8 cellular contexts compared by ENCODE assay signal in the genomic region with DNA sequence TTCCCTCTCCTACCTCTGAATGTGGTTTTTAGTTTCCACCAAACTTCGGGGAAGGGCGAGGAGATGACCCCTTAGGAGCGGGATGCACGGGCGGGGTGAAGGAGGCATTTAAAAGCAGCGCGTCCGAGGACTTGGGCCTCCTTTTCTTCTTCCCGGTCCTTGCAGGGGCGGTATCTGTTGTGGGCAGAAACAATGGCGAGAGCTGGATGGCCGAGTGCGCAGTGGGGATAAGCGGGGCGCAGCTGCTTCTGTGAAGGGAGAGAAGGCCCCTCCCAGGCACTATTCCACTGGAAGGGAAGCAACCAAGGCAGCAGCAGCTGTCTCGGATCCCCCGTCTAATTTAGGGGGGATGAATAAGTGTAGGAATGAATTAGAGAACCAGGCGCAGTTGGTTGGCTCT. TPM values are rescaled to one million over a fixed set of nuclear protein-coding genes. Genes with fewer than 3 reads are reported as not detected.
A peak's percentile ranks its signal among the peaks of the same experiment; 100 is the strongest.
DNase-seq lines count a peak whose midpoint lies in the region; ATAC-seq, FAIRE-seq and TF ChIP-seq lines count a peak whose summit lies in the region.

No MANE protein-coding gene starts in this region.

- intact Hi-C loops in adrenal gland (cut with DNase I) (no loop called here), heart right ventricle (cut with DNase I) (loop anchor here in 1 of 10 donors (5.0 kb wide), 1 partner anchor 177 kb away; the partner anchor contains the start of gene GAB1), pancreas (cut with DNase I) (no loop called here)

- TF ChIP-seq CTCF in BJ (IDR thresholded peaks at IDR 0.05; ENCODE audit: insufficient read depth, low read depth, low read length) (no peak), GM23338 (conservative IDR thresholded peaks at IDR 0.05; ENCODE audit: low read depth in 2 of 2) (no peak), OCI-LY3 (IDR thresholded peaks at IDR 0.05; ENCODE audit: low read depth, low read length) (no peak), adrenal gland (IDR thresholded peaks at IDR 0.05) (no peak), heart right ventricle (IDR thresholded peaks at IDR 0.05) (no peak), pancreas (IDR thresholded peaks at IDR 0.05) (no peak)

- H4K20me1 ChIP-seq in GM23338 (replicated peaks; ENCODE audit: insufficient read depth) (peaks cover 38% of the 10 kb centered on the region), OCI-LY3 (ENCODE audit: insufficient read depth, low read length) (peaks cover 45% of the 10 kb centered on the region)

- H3K36me3 Mint-ChIP-seq in GM23338 (ENCODE audit: low read depth), result peaks cover 44% of the 10 kb centered on the region

- H2AFZ ChIP-seq in GM23338 (no peak overlapping the region), OCI-LY3 (ENCODE audit: low read depth, low read length) (no peak overlapping the region)

- peaks cover 6% of the 10 kb centered on the region for H3K27me3 Mint-ChIP-seq in GM23338 (ENCODE audit: insufficient read depth, low read depth, poor library complexity)

- no peaks in the 10 kb centered on the region; the same call in 2 of the 3 replicates for H3K9me3 Mint-ChIP-seq in GM23338

- H3K9me2 ChIP-seq in GM23338 (ENCODE audit: insufficient read depth), result no peaks in the 10 kb centered on the region

- POLR2A ChIA-PET in BJ (lab: Charles Lee), result no interaction called here

- H3K4me3 ChIP-seq in BJ (ENCODE audit: low read depth, low read length), result peak overlapping the region; percentile 91
- H3K4me3 ChIP-seq in GM23338, result peak overlapping the region; percentile 87
- peak overlapping the region; percentile 86 for H3K4me3 ChIP-seq in OCI-LY3 (ENCODE audit: low read length)
- peak overlapping the region; percentile 81 to 94 (median 82) for H3K4me3 ChIP-seq in adrenal gland
- peak overlapping the region; percentile 64 to 94 (median 84) for H3K4me3 ChIP-seq in heart right ventricle
- H3K4me3 ChIP-seq in pancreas, result peak overlapping the region; percentile 43 to 90 (median 76)

- H3K79me2 ChIP-seq in GM23338 (replicated peaks; ENCODE audit: insufficient read depth), result peaks cover 57% of the 10 kb centered on the region
- peaks cover 60% of the 10 kb centered on the region for H3K79me2 ChIP-seq in OCI-LY3 (ENCODE audit: low read length)

- H3F3A ChIP-seq in GM23338 (replicated peaks; ENCODE audit: low read depth), result 0 out of 2 replicates have a peak, but pooled peaks cover 5% of the 10 kb centered on the region

- H3K9ac ChIP-seq in OCI-LY3 (ENCODE audit: low read length), result peak overlapping the region; percentile 91

- CTCF ChIA-PET in BJ (lab: Yijun Ruan, JAX), result interaction anchor here (0.6 to 3.2 kb wide), 3 partner anchors 15 to 279 kb away, joined by 3 to 11 read pairs (median 4); no protein-coding TSS in a partner anchor

- H3K4me1 ChIP-seq in GM23338 (ENCODE audit: insufficient read depth) (peaks cover 18% of the 10 kb centered on the region; the same call in 1 of the 2 replicates), OCI-LY3 (ENCODE audit: low read length) (peaks cover 27% of the 10 kb centered on the region), adrenal gland (replicated peaks in 1 of 2) (peaks cover 21 to 44% of the 10 kb centered on the region in 2 donors), heart right ventricle (peaks cover 0 to 55% (median 43%) of the 10 kb centered on the region in 9 donors), pancreas (peaks cover 11 to 30% (median 17%) of the 10 kb centered on the region in 3 donors)

- peak; percentile 66 for ATAC-seq in GM23338
- ATAC-seq in heart right ventricle, result peak; percentile 12 to 53 (median 32)
- ATAC-seq in pancreas, result peak; percentile 19 to 45 (median 31)
- ATAC-seq in GM18870 (IDR thresholded peaks at IDR 0.05; ENCODE audit: unreplicated experiment), result no peak

- DNase-seq in BJ (ENCODE audit: low read depth) (no peak), GM23338 (ENCODE audit: low spot score) (peak; percentile 66), adrenal gland (peak; percentile 52 to 77 (median 57)), heart right ventricle (peak; percentile 37 to 57), pancreas (peak; percentile 13 to 67 (median 41)), NCI-H2196 treated with DMSO at 0.1 percent for 48 hours (lab: John Stamatoyannopoulos, UW; ENCODE audit: unreplicated experiment) (no peak)

- peak overlapping the region; percentile 90 for H3K4me2 ChIP-seq in GM23338
- peak overlapping the region; percentile 79 for H3K4me2 ChIP-seq in OCI-LY3 (ENCODE audit: low read length)

- no peak for FAIRE-seq in pancreas (lab: Jason Lieb, UNC)

- WGBS in adrenal gland, 4 donors, result 0 to 1% (median 0%) methylated on average over 16 to 18 of the region's 18 CpGs
- 0 to 1% methylated on average over 18 of the region's 18 CpGs for WGBS in heart right ventricle, 2 donors
- WGBS in pancreas, 2 donors, result 0% methylated on average over 18 of the region's 18 CpGs

- H3K36me3 ChIP-seq in BJ (ENCODE audit: control insufficient read depth, insufficient read depth, low read length), result no peaks in the 10 kb centered on the region; the same call in 1 of the 2 replicates
- H3K36me3 ChIP-seq in GM23338 (ENCODE audit: insufficient read depth), result peaks cover 13% of the 10 kb centered on the region; the same call in 1 of the 2 replicates
- peaks cover 29% of the 10 kb centered on the region for H3K36me3 ChIP-seq in OCI-LY3 (replicated peaks; ENCODE audit: low read depth, low read length)
- peaks cover 0 to 8% of the 10 kb centered on the region in 2 donors for H3K36me3 ChIP-seq in adrenal gland (replicated peaks in 1 of 2)
- peaks cover 0 to 28% (median 14%) of the 10 kb centered on the region in 9 donors for H3K36me3 ChIP-seq in heart right ventricle
- peaks cover 0 to 14% (median 0%) of the 10 kb centered on the region in 3 donors for H3K36me3 ChIP-seq in pancreas

- H3K4me3 Mint-ChIP-seq in GM23338, result peak overlapping the region; percentile 99

- no peaks in the 10 kb centered on the region for H3K9me3 ChIP-seq in OCI-LY3 (ENCODE audit: insufficient read depth, low read length)
- H3K9me3 ChIP-seq in adrenal gland (replicated peaks in 1 of 3), result no peaks in the 10 kb centered on the region
- no peaks in the 10 kb centered on the region for H3K9me3 ChIP-seq in heart right ventricle
- H3K9me3 ChIP-seq in pancreas, result no peaks in the 10 kb centered on the region

- H3K4me1 Mint-ChIP-seq in GM23338, result peaks cover 15% of the 10 kb centered on the region

- H3K27me3 ChIP-seq in BJ (ENCODE audit: control insufficient read depth, insufficient read depth, low read length) (peaks cover 2% of the 10 kb centered on the region; the same call in 1 of the 2 replicates), GM23338 (ENCODE audit: insufficient read depth) (no peaks in the 10 kb centered on the region), OCI-LY3 (ENCODE audit: low read depth, low read length) (peaks cover 5% of the 10 kb centered on the region; the same call in 1 of the 2 replicates), adrenal gland (no peaks in the 10 kb centered on the region), heart right ventricle (no peaks in the 10 kb centered on the region), pancreas (no peaks in the 10 kb centered on the region)

- peak overlapping the region; percentile 99 for H3K27ac Mint-ChIP-seq in GM23338

- TF ChIP-seq POLR2A in adrenal gland (IDR thresholded peaks at IDR 0.05), result peak in 1 of 2 donors; percentile 17

- H3K27ac ChIP-seq in GM23338 (ENCODE audit: low read depth) (peak overlapping the region; percentile 98), OCI-LY3 (ENCODE audit: low read length) (peak overlapping the region; percentile 71), adrenal gland (peak overlapping the region; percentile 97 to 100 (median 98)), heart right ventricle (peak overlapping the region; percentile 90 to 98 (median 97)), pancreas (peak overlapping the region; percentile 89 to 98 (median 98))

TF ChIP-seq in GM23338, 12 proteins besides CTCF, POLR2A, EP300 and RAD21:
- TF ChIP-seq POLR2AphosphoS5 (IDR thresholded peaks at IDR 0.05; ENCODE audit: low read depth) (peak; percentile 42; the same call in 1 of the 2 replicates), EZH2phosphoT487 (IDR thresholded peaks at IDR 0.05; ENCODE audit: unreplicated experiment) (no peak)

RNA-seq across cellular contexts. Expression of gene SMARCA5, which starts 0.9 kb away (rescaled TPM):
- polyA plus RNA-seq in BJ (2011; rRNA removed), result 6.3 and 13.3 TPM in 2 replicates
- 10.9 and 15.4 TPM in 2 replicates for polyA minus RNA-seq in BJ (2011; rRNA and poly(A)+ RNA removed)
- total RNA-seq in GM23338 (2014; rRNA removed; shearing (Covaris generic)), result 102 and 103 TPM in 2 replicates
- polyA plus RNA-seq in GM23338 (2016; fragmentation: Nextera tagmentation; extraction: Ambion mirVana), result 79.9 and 101 TPM in 2 replicates
- total RNA-seq in adrenal gland, result 10 to 100 TPM; 35.5 to 67.9 (median 59.9) TPM
- 10 to 100 TPM; 13.8 to 55.0 (median 14.0) TPM for polyA plus RNA-seq in adrenal gland
- total RNA-seq in heart right ventricle, result 10 to 100 TPM; 25.4 to 39.7 (median 34.6) TPM
- polyA plus RNA-seq in heart right ventricle, result 10 to 100 TPM; 10.4 to 10.6 TPM
- total RNA-seq in pancreas, result 10 to 100 TPM; 14.3 to 26.5 (median 18.3) TPM
- polyA plus RNA-seq in pancreas, result 10 to 100 TPM in 1 of 2 donors, 1 to 10 TPM in 1; 5.7 to 13.0 TPM

Comparison
In these comparisons a context has a peak if more than half of its experiments do, and no peak if none do; other contexts are left out.
1. DNase-seq: peak in GM23338 (single experiment), adrenal gland (7 of 7), heart right ventricle (2 of 2) and pancreas (6 of 6); none in BJ (single experiment) and NCI-H2196 treated with DMSO at 0.1 percent for 48 hours (single experiment).
2. Peak in every context shown above with its lines, with median percentiles within 50 percentile points of each other: H3K4me3 ChIP-seq and H3K27ac ChIP-seq.